Comparison of ENCODE assay signal across 1 cellular context in the genomic region with DNA sequence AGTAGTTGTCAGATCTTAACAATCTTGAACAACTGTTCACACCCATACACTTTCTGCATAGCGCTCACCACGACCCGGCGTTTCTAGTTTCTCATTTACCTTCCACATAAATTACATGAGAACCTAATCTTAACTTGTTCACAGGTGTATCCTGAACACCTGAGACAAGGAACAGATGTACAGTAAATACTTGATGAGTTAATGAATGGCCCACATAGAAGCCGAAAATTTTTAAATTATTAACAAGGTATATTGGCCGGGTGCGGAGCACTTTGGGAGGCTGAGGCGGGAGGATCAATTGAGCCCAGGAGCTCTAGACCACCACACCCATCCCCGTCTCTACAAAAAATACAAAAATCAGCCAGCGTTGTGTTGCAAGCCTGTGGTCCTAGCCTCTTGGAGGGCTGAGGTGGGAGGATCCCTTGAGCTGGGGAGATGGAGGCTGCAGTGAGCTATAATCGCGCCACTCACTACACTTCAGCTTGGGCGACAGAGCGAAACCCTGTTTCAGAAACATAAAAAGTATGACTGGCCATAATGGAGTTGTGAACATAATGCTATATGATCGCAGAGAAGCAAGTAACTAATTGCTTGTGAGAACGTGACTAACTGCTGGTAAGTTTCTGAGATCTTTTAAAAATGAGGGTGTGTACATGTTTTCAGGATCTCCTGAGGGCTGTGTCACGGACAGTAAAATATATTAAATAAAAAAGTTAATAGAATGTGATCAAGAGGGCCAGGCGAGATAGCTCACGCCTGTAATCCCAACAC.
TF ChIP-seq lines count a peak whose summit lies in the region.

No MANE protein-coding gene starts in this region.

TF ChIP-seq in HepG2, 621 proteins besides CTCF, POLR2A, EP300 and RAD21:
- TF ChIP-seq ZSCAN31 (CRISPR knock-in tag; IDR thresholded peaks at IDR 0.05; ENCODE audit: low read depth): no peak
- 0 out of 2 replicates have a peak, but pooled peaks have one; percentile 47 for TF ChIP-seq ZBTB38 (CRISPR knock-in tag; IDR thresholded peaks at IDR 0.05)
- TF ChIP-seq ZNF263 (CRISPR knock-in tag; IDR thresholded peaks at IDR 0.05): peak; percentile 35; the same call in 1 of the 2 replicates
- 0 out of 2 replicates have a peak, but pooled peaks have one; percentile 10 for TF ChIP-seq ZNF501 (CRISPR knock-in tag; IDR thresholded peaks at IDR 0.05)
- TF ChIP-seq, protein P1, sequence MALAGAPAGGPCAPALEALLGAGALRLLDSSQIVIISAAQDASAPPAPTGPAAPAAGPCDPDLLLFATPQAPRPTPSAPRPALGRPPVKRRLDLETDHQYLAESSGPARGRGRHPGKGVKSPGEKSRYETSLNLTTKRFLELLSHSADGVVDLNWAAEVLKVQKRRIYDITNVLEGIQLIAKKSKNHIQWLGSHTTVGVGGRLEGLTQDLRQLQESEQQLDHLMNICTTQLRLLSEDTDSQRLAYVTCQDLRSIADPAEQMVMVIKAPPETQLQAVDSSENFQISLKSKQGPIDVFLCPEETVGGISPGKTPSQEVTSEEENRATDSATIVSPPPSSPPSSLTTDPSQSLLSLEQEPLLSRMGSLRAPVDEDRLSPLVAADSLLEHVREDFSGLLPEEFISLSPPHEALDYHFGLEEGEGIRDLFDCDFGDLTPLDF (CRISPR knock-in tag; IDR thresholded peaks at IDR 0.05): peak; percentile 33; the same call in 1 of the 2 replicates
- TF ChIP-seq, protein P2, sequence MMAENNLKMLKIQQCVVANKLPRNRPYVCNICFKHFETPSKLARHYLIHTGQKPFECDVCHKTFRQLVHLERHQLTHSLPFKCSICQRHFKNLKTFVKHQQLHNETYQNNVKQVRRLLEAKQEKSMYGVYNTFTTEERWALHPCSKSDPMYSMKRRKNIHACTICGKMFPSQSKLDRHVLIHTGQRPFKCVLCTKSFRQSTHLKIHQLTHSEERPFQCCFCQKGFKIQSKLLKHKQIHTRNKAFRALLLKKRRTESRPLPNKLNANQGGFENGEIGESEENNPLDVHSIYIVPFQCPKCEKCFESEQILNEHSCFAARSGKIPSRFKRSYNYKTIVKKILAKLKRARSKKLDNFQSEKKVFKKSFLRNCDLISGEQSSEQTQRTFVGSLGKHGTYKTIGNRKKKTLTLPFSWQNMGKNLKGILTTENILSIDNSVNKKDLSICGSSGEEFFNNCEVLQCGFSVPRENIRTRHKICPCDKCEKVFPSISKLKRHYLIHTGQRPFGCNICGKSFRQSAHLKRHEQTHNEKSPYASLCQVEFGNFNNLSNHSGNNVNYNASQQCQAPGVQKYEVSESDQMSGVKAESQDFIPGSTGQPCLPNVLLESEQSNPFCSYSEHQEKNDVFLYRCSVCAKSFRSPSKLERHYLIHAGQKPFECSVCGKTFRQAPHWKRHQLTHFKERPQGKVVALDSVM (CRISPR knock-in tag; IDR thresholded peaks at IDR 0.05): peak; percentile 72
- no peak for TF ChIP-seq USF2 (IDR thresholded peaks at IDR 0.05; ENCODE audit: low read depth, low read length)
- no peak for TF ChIP-seq USF2 (CRISPR knock-in tag; IDR thresholded peaks at IDR 0.05; ENCODE audit: borderline replicate concordance)
TF ChIP-seq in HepG2: peak in this region for 5.
